ENCODE assay signal across 1 cellular context in genomic region chr11:95499516-95500135, GRCh38.
TF ChIP-seq lines count a peak whose summit lies in the region.

No MANE protein-coding gene starts in this region.

TF ChIP-seq in WTC11, 78 proteins besides CTCF, POLR2A, EP300 and RAD21 (continued from another document):
- TF ChIP-seq ERG (CRISPR knock-in tag; IDR thresholded peaks at IDR 0.05) = no peak
